ENCODE assay signal across 16 cellular contexts in the genomic region with DNA sequence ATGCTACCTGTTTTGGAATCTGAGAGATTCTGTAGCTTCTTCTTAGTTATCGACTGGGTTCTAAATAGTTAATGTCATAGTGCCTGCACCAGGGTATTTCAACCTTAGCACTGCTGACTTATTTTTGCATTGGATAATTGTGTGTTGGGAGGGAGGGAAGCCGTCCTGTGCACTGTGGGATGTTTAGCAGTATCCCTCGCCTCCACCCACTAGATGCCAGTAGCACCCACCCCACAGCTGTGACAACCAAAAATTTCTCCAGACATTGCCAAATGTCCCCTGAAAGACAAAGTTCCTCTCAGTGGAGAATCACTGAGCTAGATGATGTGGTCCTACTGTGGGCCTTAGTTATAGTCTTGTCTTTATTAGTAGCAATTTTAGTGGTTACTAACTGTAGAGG.
"Had no signal": no experiment of that assay in that cellular context is flagged by ENCODE, and none has a peak within 500 bp of the region (broad histone marks: within the 10 kb centered on the region; RNA-seq: fewer than 3 reads in every experiment).

No MANE protein-coding gene starts in this region.

- H3K9me3 ChIP-seq: thyroid gland, uterus had no signal

- H3K9me3 Mint-ChIP-seq: brain; central memory CD8-positive, alpha-beta T cell had no signal

- H3K27ac ChIP-seq: parathyroid adenoma, thyroid gland, uterus had no signal

- H3K4me3 Mint-ChIP-seq: activated CD8-positive, alpha-beta memory T cell treated with anti-CD3 and anti-CD28 coated beads, Interleukin-2, amount 10 ng/mL, durations not matched to agents 7 days and 5 days; brain; central memory CD8-positive, alpha-beta T cell had no signal

- DNase-seq: activated CD8-positive, alpha-beta memory T cell treated with anti-CD3 and anti-CD28 coated beads, Interleukin-2, amount 10 ng/mL, durations not matched to agents 7 days and 5 days; activated naive CD4-positive, alpha-beta T cell treated with Interleukin-2 at 50 U/mL for 16 hours; amygdala; cortex of kidney; effector CD8-positive, alpha-beta T cell; foreskin melanocyte; head of caudate nucleus; stimulated activated CD4-positive, alpha-beta T cell treated with anti-CD3 and anti-CD28 coated beads, Interleukin-15, amount 100 ng/mL, for 24 hours; stimulated activated CD4-positive, alpha-beta T cell treated with anti-CD3 and anti-CD28 coated beads, Interleukin-4, amount 100 ng/mL, for 24 hours; SW 1271; T-helper 9 cell; thyroid gland; uterus had no signal

- ATAC-seq: activated CD8-positive, alpha-beta memory T cell treated with anti-CD3 and anti-CD28 coated beads, Interleukin-2, amount 10 ng/mL, durations not matched to agents 7 days and 5 days had no signal

- H3K27me3 Mint-ChIP-seq: activated CD8-positive, alpha-beta memory T cell treated with anti-CD3 and anti-CD28 coated beads, Interleukin-2, amount 10 ng/mL, durations not matched to agents 7 days and 5 days; central memory CD8-positive, alpha-beta T cell had no signal

- H3K36me3 ChIP-seq: thyroid gland, uterus had no signal

- H3K27ac Mint-ChIP-seq: activated CD8-positive, alpha-beta memory T cell treated with anti-CD3 and anti-CD28 coated beads, Interleukin-2, amount 10 ng/mL, durations not matched to agents 7 days and 5 days; brain had no signal

- H3K27me3 ChIP-seq: thyroid gland, uterus had no signal

- H3K4me3 ChIP-seq: thyroid gland, uterus had no signal

- H3K4me1 ChIP-seq: uterus had no signal
